In genomic region chr5:148147415-148147814, GRCh38 we compare ENCODE assay signal across 1 cellular context.
A peak's percentile ranks its signal among the peaks of the same experiment; 100 is the strongest.
TF ChIP-seq lines count a peak whose summit lies in the region.

No MANE protein-coding gene starts in this region.

TF ChIP-seq in HepG2, 621 proteins besides CTCF, POLR2A, EP300 and RAD21 (continued from another document and continues in another):
- TF ChIP-seq ATF7 (IDR thresholded peaks at IDR 0.05) (0 out of 2 replicates have a peak, but pooled peaks have one; percentile 40), ATF7 (CRISPR knock-in tag; IDR thresholded peaks at IDR 0.05) (no peak; the same call in 1 of the 2 replicates), NR2F1 (CRISPR knock-in tag; IDR thresholded peaks at IDR 0.05) (peak in 1 of 2 experiments; percentile 40; a peak in 1 of 4 replicates), KLF16 (CRISPR knock-in tag; IDR thresholded peaks at IDR 0.05) (no peak), ZNF644 (CRISPR knock-in tag; IDR thresholded peaks at IDR 0.05; ENCODE audit: low read depth) (peak; percentile 83), HOXA3 (CRISPR knock-in tag; IDR thresholded peaks at IDR 0.05) (peak; percentile 69), RCOR2 (CRISPR knock-in tag; IDR thresholded peaks at IDR 0.05) (0 out of 2 replicates have a peak, but pooled peaks have one; percentile 24), ZNF234 (CRISPR knock-in tag; conservative IDR thresholded peaks at IDR 0.05) (no peak), ZNF468 (CRISPR knock-in tag; IDR thresholded peaks at IDR 0.05) (no peak), ZNF652 (CRISPR knock-in tag; IDR thresholded peaks at IDR 0.05; ENCODE audit: borderline replicate concordance, low read depth) (no peak), ZBED4 (CRISPR knock-in tag; IDR thresholded peaks at IDR 0.05; ENCODE audit: borderline replicate concordance) (no peak), SNAI1 (CRISPR knock-in tag; IDR thresholded peaks at IDR 0.05; ENCODE audit: borderline replicate concordance) (no peak), GATAD2A (CRISPR knock-in tag; IDR thresholded peaks at IDR 0.05) (peak; percentile 81), E2F5 (CRISPR knock-in tag; conservative IDR thresholded peaks at IDR 0.05) (no peak), THRA (CRISPR knock-in tag; IDR thresholded peaks at IDR 0.05; ENCODE audit: borderline replicate concordance) (no peak), ZSCAN22 (CRISPR knock-in tag; IDR thresholded peaks at IDR 0.05) (no peak), JUNB (CRISPR knock-in tag; IDR thresholded peaks at IDR 0.05; ENCODE audit: borderline replicate concordance) (no peak; the same call in 1 of the 2 replicates), ZNF710 (CRISPR knock-in tag; IDR thresholded peaks at IDR 0.05; ENCODE audit: borderline replicate concordance) (peak; percentile 17; the same call in 1 of the 2 replicates), HOMEZ (CRISPR knock-in tag; IDR thresholded peaks at IDR 0.05; ENCODE audit: low read depth) (peak; percentile 36; the same call in 1 of the 2 replicates), KDM6A (CRISPR knock-in tag; IDR thresholded peaks at IDR 0.05; ENCODE audit: low read depth) (peak; percentile 64), HDAC2 (CRISPR knock-in tag; IDR thresholded peaks at IDR 0.05) (peak; percentile 48; the same call in 1 of the 2 replicates), CBX5 (CRISPR knock-in tag; IDR thresholded peaks at IDR 0.05; ENCODE audit: borderline replicate concordance) (no peak), TBX3 (IDR thresholded peaks at IDR 0.05; ENCODE audit: borderline replicate concordance) (no peak), RARA (CRISPR knock-in tag; IDR thresholded peaks at IDR 0.05) (peak; percentile 45; the same call in 1 of the 2 replicates), HMG20B (CRISPR knock-in tag; conservative IDR thresholded peaks at IDR 0.05) (no peak), FOXA1 (IDR thresholded peaks at IDR 0.05) (no peak), FOXA1 (CRISPR knock-in tag; IDR thresholded peaks at IDR 0.05) (peak; percentile 79), ZZZ3 (CRISPR knock-in tag; IDR thresholded peaks at IDR 0.05; ENCODE audit: borderline replicate concordance) (no peak), MTA1 (CRISPR knock-in tag; IDR thresholded peaks at IDR 0.05; ENCODE audit: borderline replicate concordance) (no peak), AGO1 (IDR thresholded peaks at IDR 0.05; ENCODE audit: low read depth, low read length, poor library complexity, severe bottlenecking) (no peak), SAP130 (CRISPR knock-in tag; IDR thresholded peaks at IDR 0.05; ENCODE audit: low read depth) (peak; percentile 15; the same call in 1 of the 2 replicates), FOXC1 (CRISPR knock-in tag; IDR thresholded peaks at IDR 0.05; ENCODE audit: borderline replicate concordance) (no peak), MAFF (IDR thresholded peaks at IDR 0.05; ENCODE audit: low read depth, low read length) (no peak), SMC3 (IDR thresholded peaks at IDR 0.05; ENCODE audit: low read length) (no peak), KMT2A (CRISPR knock-in tag; IDR thresholded peaks at IDR 0.05) (no peak), FOXA3 (CRISPR knock-in tag; IDR thresholded peaks at IDR 0.05) (peak; percentile 84), TEAD3 (CRISPR knock-in tag; optimal IDR thresholded peaks at IDR 0.05; ENCODE audit: borderline replicate concordance) (peak; percentile 61), HNF4A (CRISPR knock-in tag; IDR thresholded peaks at IDR 0.05) (peak; percentile 48; the same call in 1 of the 2 replicates), ZNF20 (CRISPR knock-in tag; IDR thresholded peaks at IDR 0.05) (no peak), ZSCAN25 (CRISPR knock-in tag; IDR thresholded peaks at IDR 0.05) (no peak), MEIS2 (CRISPR knock-in tag; IDR thresholded peaks at IDR 0.05) (no peak), ATAD3A (CRISPR knock-in tag; IDR thresholded peaks at IDR 0.05) (no peak), ZNF878 (CRISPR knock-in tag; IDR thresholded peaks at IDR 0.05) (0 out of 2 replicates have a peak, but pooled peaks have one; percentile 60), ZNF577 (CRISPR knock-in tag; IDR thresholded peaks at IDR 0.05; ENCODE audit: borderline replicate concordance, low read depth) (no peak), ZNF329 (CRISPR knock-in tag; IDR thresholded peaks at IDR 0.05; ENCODE audit: low read depth) (no peak), ZNF136 (CRISPR knock-in tag; IDR thresholded peaks at IDR 0.05; ENCODE audit: low read depth) (no peak)
- TF ChIP-seq, protein P1, sequence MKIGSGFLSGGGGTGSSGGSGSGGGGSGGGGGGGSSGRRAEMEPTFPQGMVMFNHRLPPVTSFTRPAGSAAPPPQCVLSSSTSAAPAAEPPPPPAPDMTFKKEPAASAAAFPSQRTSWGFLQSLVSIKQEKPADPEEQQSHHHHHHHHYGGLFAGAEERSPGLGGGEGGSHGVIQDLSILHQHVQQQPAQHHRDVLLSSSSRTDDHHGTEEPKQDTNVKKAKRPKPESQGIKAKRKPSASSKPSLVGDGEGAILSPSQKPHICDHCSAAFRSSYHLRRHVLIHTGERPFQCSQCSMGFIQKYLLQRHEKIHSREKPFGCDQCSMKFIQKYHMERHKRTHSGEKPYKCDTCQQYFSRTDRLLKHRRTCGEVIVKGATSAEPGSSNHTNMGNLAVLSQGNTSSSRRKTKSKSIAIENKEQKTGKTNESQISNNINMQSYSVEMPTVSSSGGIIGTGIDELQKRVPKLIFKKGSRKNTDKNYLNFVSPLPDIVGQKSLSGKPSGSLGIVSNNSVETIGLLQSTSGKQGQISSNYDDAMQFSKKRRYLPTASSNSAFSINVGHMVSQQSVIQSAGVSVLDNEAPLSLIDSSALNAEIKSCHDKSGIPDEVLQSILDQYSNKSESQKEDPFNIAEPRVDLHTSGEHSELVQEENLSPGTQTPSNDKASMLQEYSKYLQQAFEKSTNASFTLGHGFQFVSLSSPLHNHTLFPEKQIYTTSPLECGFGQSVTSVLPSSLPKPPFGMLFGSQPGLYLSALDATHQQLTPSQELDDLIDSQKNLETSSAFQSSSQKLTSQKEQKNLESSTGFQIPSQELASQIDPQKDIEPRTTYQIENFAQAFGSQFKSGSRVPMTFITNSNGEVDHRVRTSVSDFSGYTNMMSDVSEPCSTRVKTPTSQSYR (CRISPR knock-in tag; IDR thresholded peaks at IDR 0.05; ENCODE audit: borderline replicate concordance), result no peak
- TF ChIP-seq, protein P2, sequence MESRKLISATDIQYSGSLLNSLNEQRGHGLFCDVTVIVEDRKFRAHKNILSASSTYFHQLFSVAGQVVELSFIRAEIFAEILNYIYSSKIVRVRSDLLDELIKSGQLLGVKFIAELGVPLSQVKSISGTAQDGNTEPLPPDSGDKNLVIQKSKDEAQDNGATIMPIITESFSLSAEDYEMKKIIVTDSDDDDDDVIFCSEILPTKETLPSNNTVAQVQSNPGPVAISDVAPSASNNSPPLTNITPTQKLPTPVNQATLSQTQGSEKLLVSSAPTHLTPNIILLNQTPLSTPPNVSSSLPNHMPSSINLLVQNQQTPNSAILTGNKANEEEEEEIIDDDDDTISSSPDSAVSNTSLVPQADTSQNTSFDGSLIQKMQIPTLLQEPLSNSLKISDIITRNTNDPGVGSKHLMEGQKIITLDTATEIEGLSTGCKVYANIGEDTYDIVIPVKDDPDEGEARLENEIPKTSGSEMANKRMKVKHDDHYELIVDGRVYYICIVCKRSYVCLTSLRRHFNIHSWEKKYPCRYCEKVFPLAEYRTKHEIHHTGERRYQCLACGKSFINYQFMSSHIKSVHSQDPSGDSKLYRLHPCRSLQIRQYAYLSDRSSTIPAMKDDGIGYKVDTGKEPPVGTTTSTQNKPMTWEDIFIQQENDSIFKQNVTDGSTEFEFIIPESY (CRISPR knock-in tag; IDR thresholded peaks at IDR 0.05), result no peak
- TF ChIP-seq, protein P3, sequence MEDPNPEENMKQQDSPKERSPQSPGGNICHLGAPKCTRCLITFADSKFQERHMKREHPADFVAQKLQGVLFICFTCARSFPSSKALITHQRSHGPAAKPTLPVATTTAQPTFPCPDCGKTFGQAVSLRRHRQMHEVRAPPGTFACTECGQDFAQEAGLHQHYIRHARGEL (CRISPR knock-in tag; IDR thresholded peaks at IDR 0.05), result no peak
- TF ChIP-seq, protein P4, sequence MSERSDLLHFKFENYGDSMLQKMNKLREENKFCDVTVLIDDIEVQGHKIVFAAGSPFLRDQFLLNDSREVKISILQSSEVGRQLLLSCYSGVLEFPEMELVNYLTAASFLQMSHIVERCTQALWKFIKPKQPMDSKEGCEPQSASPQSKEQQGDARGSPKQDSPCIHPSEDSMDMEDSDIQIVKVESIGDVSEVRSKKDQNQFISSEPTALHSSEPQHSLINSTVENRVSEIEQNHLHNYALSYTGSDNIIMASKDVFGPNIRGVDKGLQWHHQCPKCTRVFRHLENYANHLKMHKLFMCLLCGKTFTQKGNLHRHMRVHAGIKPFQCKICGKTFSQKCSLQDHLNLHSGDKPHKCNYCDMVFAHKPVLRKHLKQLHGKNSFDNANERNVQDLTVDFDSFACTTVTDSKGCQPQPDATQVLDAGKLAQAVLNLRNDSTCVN (CRISPR knock-in tag; IDR thresholded peaks at IDR 0.05; ENCODE audit: borderline replicate concordance), result no peak
